In the genomic region with DNA sequence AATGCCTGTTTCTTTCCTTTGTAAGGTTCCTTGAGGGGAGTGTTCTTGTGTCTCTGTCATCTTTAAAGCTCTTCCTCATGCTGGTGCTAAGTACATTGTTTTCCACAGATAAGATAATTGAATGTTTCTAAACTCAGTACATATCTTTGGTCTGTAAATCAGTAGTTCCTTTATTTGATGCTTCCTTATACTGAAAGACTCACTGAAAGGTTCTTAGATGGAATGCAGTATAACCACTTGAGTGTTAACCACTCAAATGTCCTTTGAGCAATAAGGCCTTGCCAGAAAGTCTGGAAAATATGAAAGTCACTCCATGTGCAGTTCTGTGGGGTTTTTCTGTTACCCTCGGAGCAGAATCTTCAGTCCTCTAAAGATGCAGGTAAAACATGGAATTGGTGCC, we compare ENCODE assay signal across 30 cellular contexts. TPM values are rescaled to one million over a fixed set of nuclear protein-coding genes. Genes with fewer than 3 reads are reported as not detected.
DNase-seq lines count a peak whose midpoint lies in the region; FAIRE-seq and TF ChIP-seq lines count a peak whose summit lies in the region.
"Had no signal": no experiment of that assay in that cellular context is flagged by ENCODE, and none has a peak within 500 bp of the region (broad histone marks: within the 10 kb centered on the region; RNA-seq: fewer than 3 reads in every experiment).

No MANE protein-coding gene starts in this region.

- H3K4me3 Mint-ChIP-seq in astrocyte (ENCODE audit: unreplicated experiment) = no peak overlapping the region
- H3K4me3 Mint-ChIP-seq in T-helper 2 cell treated with Interferon-gamma antibody and Interleukin-4, amounts not matched to agents 5 μg/mL and 100 μg/mL, for 36 hours = no peak overlapping the region
- H3K4me3 Mint-ChIP-seq: activated CD4-positive, alpha-beta T cell treated with anti-CD3 and anti-CD28 coated beads for 36 hours; CD8-positive, alpha-beta T cell; GM23338; HFFc6; nephron; T-helper 1 cell treated with Interleukin-12 subunit alpha and Interleukin-12 subunit beta and Interleukin-4 antibody, amounts not matched to agents 30 μg/mL and 1 μg/mL, for 36 hours had no signal

- no peaks in the 10 kb centered on the region for H3K9me3 Mint-ChIP-seq in astrocyte (ENCODE audit: unreplicated experiment)
- no peaks in the 10 kb centered on the region for H3K9me3 Mint-ChIP-seq in T-helper 2 cell treated with Interferon-gamma antibody and Interleukin-4, amounts not matched to agents 5 μg/mL and 100 μg/mL, for 36 hours
- H3K9me3 Mint-ChIP-seq: CD8-positive, alpha-beta T cell; GM23338; HFFc6; nephron; T-helper 1 cell treated with Interleukin-12 subunit alpha and Interleukin-12 subunit beta and Interleukin-4 antibody, amounts not matched to agents 30 μg/mL and 1 μg/mL, for 36 hours had no signal

- H3K27ac Mint-ChIP-seq in astrocyte (ENCODE audit: unreplicated experiment) = no peak overlapping the region
- no peak overlapping the region for H3K27ac Mint-ChIP-seq in T-helper 2 cell treated with Interferon-gamma antibody and Interleukin-4, amounts not matched to agents 5 μg/mL and 100 μg/mL, for 36 hours
- H3K27ac Mint-ChIP-seq: activated CD4-positive, alpha-beta T cell treated with anti-CD3 and anti-CD28 coated beads for 36 hours; CD8-positive, alpha-beta T cell; GM23338; HFFc6; nephron; T-helper 1 cell treated with Interleukin-12 subunit alpha and Interleukin-12 subunit beta and Interleukin-4 antibody, amounts not matched to agents 30 μg/mL and 1 μg/mL, for 36 hours had no signal

- no peaks in the 10 kb centered on the region for H3K36me3 Mint-ChIP-seq in astrocyte (ENCODE audit: low read depth, unreplicated experiment)
- no peaks in the 10 kb centered on the region for H3K36me3 Mint-ChIP-seq in T-helper 2 cell treated with Interferon-gamma antibody and Interleukin-4, amounts not matched to agents 5 μg/mL and 100 μg/mL, for 36 hours (ENCODE audit: low read depth)
- H3K36me3 Mint-ChIP-seq: CD8-positive, alpha-beta T cell had no signal

- H3K4me3 ChIP-seq in astrocyte (ENCODE audit: insufficient read depth, low read depth, low read length) = no peak overlapping the region
- H3K4me3 ChIP-seq in smooth muscle cell = no peak overlapping the region
- H3K4me3 ChIP-seq: GM23338, MG63, mucosa of descending colon, right lobe of liver had no signal

- peak; percentile 25 for DNase-seq in NCI-H2196 (lab: John Stamatoyannopoulos, UW; ENCODE audit: unreplicated experiment)
- DNase-seq in NCI-H2196 treated with DMSO at 0.1 percent for 48 hours (lab: John Stamatoyannopoulos, UW; ENCODE audit: unreplicated experiment) = no peak
- peak; percentile 54 for DNase-seq in astrocyte (ENCODE audit: low read depth)
- peak; percentile 64 for DNase-seq in kidney tubule cell (ENCODE audit: low spot score)
- DNase-seq in smooth muscle cell (lab: John Stamatoyannopoulos, UW; ENCODE audit: unreplicated experiment) = no peak
- no peak for DNase-seq in T-helper 2 cell treated with Interferon-gamma antibody and Interleukin-4, amounts not matched to agents 5 μg/mL and 100 μg/mL, for 36 hours (ENCODE audit: low spot score)
- DNase-seq in LoVo (ENCODE audit: low spot score) = no peak
- DNase-seq in NCI-H345 treated with DMSO at 0.1 percent for 48 hours (lab: John Stamatoyannopoulos, UW; ENCODE audit: unreplicated experiment) = no peak
- DNase-seq: activated CD4-positive, alpha-beta T cell treated with anti-CD3 and anti-CD28 coated beads for 36 hours; activated CD8-positive, alpha-beta memory T cell treated with anti-CD3 and anti-CD28 coated beads for 24 hours; activated gamma-delta T cell treated with Interleukin-2 at 50 U/mL for 16 hours; activated T-cell treated with anti-CD3 and anti-CD28 coated beads, Interleukin-2, amount 50 U/mL, for 1 hour; CD8-positive, alpha-beta T cell; dermis blood vessel endothelial cell; DMS79 treated with DMSO at 0.1 percent for 48 hours; HFFc6; left colon; MG63; mucosa of descending colon; NCI-H526 treated with DMSO at 0.1 percent for 48 hours; right lobe of liver had no signal

- WGBS in smooth muscle cell (ENCODE audit: low lambda C conversion rate) = 48% methylated on average over 1 of the region's 1 CpG

- H3K36me3 ChIP-seq in astrocyte (ENCODE audit: insufficient read depth, low read length) (no peaks in the 10 kb centered on the region), smooth muscle cell (ENCODE audit: low read depth) (no peaks in the 10 kb centered on the region)
- H3K36me3 ChIP-seq: MG63, right lobe of liver had no signal

- H3K9me3 ChIP-seq in astrocyte (ENCODE audit: insufficient read depth, low read depth, low read length) (no peaks in the 10 kb centered on the region), smooth muscle cell (replicated peaks; ENCODE audit: low read depth) (no peaks in the 10 kb centered on the region)
- H3K9me3 ChIP-seq: MG63, mucosa of descending colon, right lobe of liver had no signal

- H3K4me1 Mint-ChIP-seq in astrocyte (ENCODE audit: low read depth, unreplicated experiment) = peaks cover 36% of the 10 kb centered on the region
- no peaks in the 10 kb centered on the region for H3K4me1 Mint-ChIP-seq in T-helper 2 cell treated with Interferon-gamma antibody and Interleukin-4, amounts not matched to agents 5 μg/mL and 100 μg/mL, for 36 hours (ENCODE audit: low read depth)
- H3K4me1 Mint-ChIP-seq: activated CD4-positive, alpha-beta T cell treated with anti-CD3 and anti-CD28 coated beads for 36 hours; GM23338; nephron had no signal

- H3K4me1 ChIP-seq in astrocyte (ENCODE audit: insufficient read depth, low read length) = peaks cover 24% of the 10 kb centered on the region
- peaks cover 11% of the 10 kb centered on the region for H3K4me1 ChIP-seq in smooth muscle cell (ENCODE audit: low read depth)

- no peaks in the 10 kb centered on the region for H3K79me2 ChIP-seq in astrocyte (ENCODE audit: insufficient read depth, low read length)
- no peaks in the 10 kb centered on the region for H3K79me2 ChIP-seq in smooth muscle cell (ENCODE audit: low read depth)

- TF ChIP-seq CTCF in astrocyte (IDR thresholded peaks at IDR 0.05; ENCODE audit: insufficient read depth, low read depth, low read length) (no peak), smooth muscle cell (IDR thresholded peaks at IDR 0.05; ENCODE audit: borderline replicate concordance, insufficient read depth, poor library complexity, severe bottlenecking) (no peak)

- H3K27me3 ChIP-seq in astrocyte (ENCODE audit: insufficient read depth, low read length) = no peaks in the 10 kb centered on the region
- H3K27me3 ChIP-seq in smooth muscle cell (ENCODE audit: low read depth) = no peaks in the 10 kb centered on the region
- H3K27me3 ChIP-seq: MG63, right lobe of liver had no signal

- H4K20me1 ChIP-seq in astrocyte (ENCODE audit: insufficient read depth, low read length) = no peaks in the 10 kb centered on the region
- no peaks in the 10 kb centered on the region for H4K20me1 ChIP-seq in smooth muscle cell (ENCODE audit: low read depth)

- no peak overlapping the region for H2AFZ ChIP-seq in astrocyte (ENCODE audit: low read depth, low read length)
- H2AFZ ChIP-seq in smooth muscle cell (ENCODE audit: low read depth) = no peak overlapping the region
- H2AFZ ChIP-seq: GM23338 had no signal

- no peak for FAIRE-seq in astrocyte (lab: Jason Lieb, UNC)
- FAIRE-seq: RCC 7860 had no signal

- no peak overlapping the region for H3K4me2 ChIP-seq in astrocyte (ENCODE audit: low read length)
- H3K4me2 ChIP-seq in smooth muscle cell = peak overlapping the region; percentile 60
- H3K4me2 ChIP-seq: GM23338 had no signal

- H3F3A ChIP-seq in smooth muscle cell (ENCODE audit: low read depth) = peaks cover 9% of the 10 kb centered on the region

- H3K9ac ChIP-seq in astrocyte (ENCODE audit: low read length) (no peak overlapping the region), smooth muscle cell (ENCODE audit: low read depth) (no peak overlapping the region)

- no peak overlapping the region for H3K27ac ChIP-seq in astrocyte (ENCODE audit: low read depth, low read length)
- peak overlapping the region; percentile 66 for H3K27ac ChIP-seq in smooth muscle cell (ENCODE audit: low read depth)
- H3K27ac ChIP-seq: right lobe of liver had no signal

- H3K27me3 Mint-ChIP-seq in astrocyte (ENCODE audit: low read depth, unreplicated experiment) = no peaks in the 10 kb centered on the region
- peaks cover 13% of the 10 kb centered on the region for H3K27me3 Mint-ChIP-seq in T-helper 2 cell treated with Interferon-gamma antibody and Interleukin-4, amounts not matched to agents 5 μg/mL and 100 μg/mL, for 36 hours (ENCODE audit: low read depth)
- H3K27me3 Mint-ChIP-seq: activated CD4-positive, alpha-beta T cell treated with anti-CD3 and anti-CD28 coated beads for 36 hours had no signal

RNA-seq across cellular contexts. Expression of a gene that starts 23.0 kb away (rescaled TPM):
- not detected in 2 replicates for total RNA-seq in astrocyte
- total RNA-seq in smooth muscle cell = not detected in 2 replicates
- polyA plus RNA-seq in smooth muscle cell = not detected in 2 replicates
- total RNA-seq: A172; activated CD4-positive, alpha-beta T cell treated with anti-CD3 and anti-CD28 coated beads for 36 hours; CD8-positive, alpha-beta T cell; dermis blood vessel endothelial cell; GM23338; HFFc6; HT-29; left colon; mucosa of descending colon; osteocyte; right lobe of liver; SK-MEL-5; urinary bladder had no signal
- polyA plus RNA-seq: urinary bladder had no signal

RNA-seq across cellular contexts. Expression of a gene that starts 24.2 kb away (rescaled TPM):
- total RNA-seq in astrocyte (not detected in 2 replicates), smooth muscle cell (not detected in 2 replicates)
- polyA plus RNA-seq in smooth muscle cell = not detected in 2 replicates
- total RNA-seq: A172; activated CD4-positive, alpha-beta T cell treated with anti-CD3 and anti-CD28 coated beads for 36 hours; CD8-positive, alpha-beta T cell; dermis blood vessel endothelial cell; GM23338; HFFc6; HT-29; left colon; mucosa of descending colon; osteocyte; right lobe of liver; SK-MEL-5; urinary bladder had no signal
- polyA plus RNA-seq: urinary bladder had no signal

Comparison
In these comparisons a context has a peak if more than half of its experiments do, and no peak if none do; other contexts are left out.
1. DNase-seq: peak in NCI-H2196 (single experiment), astrocyte (single experiment) and kidney tubule cell (single experiment); none in NCI-H2196 treated with DMSO at 0.1 percent for 48 hours (single experiment), smooth muscle cell (single experiment), T-helper 2 cell treated with Interferon-gamma antibody and Interleukin-4, amounts not matched to agents 5 μg/mL and 100 μg/mL, for 36 hours (single experiment), LoVo (single experiment) and NCI-H345 treated with DMSO at 0.1 percent for 48 hours (single experiment).